In the genomic region with DNA sequence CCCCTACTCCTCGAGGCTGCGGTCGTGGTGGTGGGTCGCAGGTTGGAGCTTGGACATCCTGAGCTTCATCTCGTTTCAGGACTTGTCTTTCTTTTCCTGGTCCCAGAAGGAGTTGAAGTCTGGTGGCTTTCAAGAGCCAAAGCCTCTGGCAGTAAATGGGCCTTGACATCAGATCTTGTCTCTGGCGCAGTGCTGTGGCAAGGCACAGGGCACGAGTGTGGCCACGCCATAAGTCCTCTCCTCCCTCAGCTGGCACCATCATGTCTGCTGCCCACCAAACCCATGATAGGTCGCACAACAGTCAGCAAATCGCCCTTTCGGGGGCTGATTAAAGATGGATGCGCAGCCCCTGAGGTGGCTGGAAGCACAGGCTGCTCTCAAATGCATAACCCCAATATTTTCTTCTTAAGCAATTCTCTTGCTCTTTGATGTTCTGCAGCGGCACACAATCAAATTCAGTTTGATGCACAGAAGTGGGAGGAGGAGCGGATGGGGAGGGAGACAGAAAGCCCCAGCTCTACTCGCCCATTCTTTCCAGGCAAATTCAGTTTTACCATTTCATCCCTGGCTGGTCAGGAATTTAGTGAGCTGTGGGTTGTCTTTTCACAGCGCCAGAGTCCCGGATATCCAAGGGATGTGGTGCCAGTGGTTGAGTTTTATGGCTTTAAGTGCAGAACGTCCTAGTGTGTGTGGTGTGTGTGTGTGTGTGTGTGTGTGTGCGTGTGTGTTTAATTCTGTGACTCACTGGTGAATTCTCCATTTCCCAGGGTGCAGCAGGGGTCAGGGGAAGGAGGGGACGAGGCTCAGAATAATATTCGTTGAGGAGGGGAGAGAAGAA, we compare ENCODE assay signal across 17 cellular contexts.
DNase-seq lines count a peak whose midpoint lies in the region; FAIRE-seq and TF ChIP-seq lines count a peak whose summit lies in the region.
"Had no signal": no experiment of that assay in that cellular context is flagged by ENCODE, and none has a peak within 500 bp of the region (broad histone marks: within the 10 kb centered on the region; RNA-seq: fewer than 3 reads in every experiment).

No MANE protein-coding gene starts in this region.

- no peak overlapping the region for H3K23ac ChIP-seq in mesenchymal stem cell (ENCODE audit: low read length in 2 of 2)

- peak overlapping the region in 58 of 59 donors; percentile 32 to 89 (median 75) for H3K27ac ChIP-seq in dorsolateral prefrontal cortex
- no peak overlapping the region for H3K27ac ChIP-seq in breast epithelium
- H3K27ac ChIP-seq in mesenchymal stem cell (ENCODE audit: low read length, poor library complexity, severe bottlenecking): no peak overlapping the region
- H3K27ac ChIP-seq: cardiac muscle cell had no signal

- H3K36me3 ChIP-seq in breast epithelium (no peaks in the 10 kb centered on the region), mesenchymal stem cell (ENCODE audit: control insufficient read depth in 1 of 2, insufficient read depth in 2 of 2, low read depth in 1 of 2, low read length in 2 of 2) (no peaks in the 10 kb centered on the region)
- H3K36me3 ChIP-seq: cardiac muscle cell had no signal

- H3K4me1 Mint-ChIP-seq in HFFc6 (ENCODE audit: low read depth): no peaks in the 10 kb centered on the region
- peaks cover 6% of the 10 kb centered on the region for H3K4me1 Mint-ChIP-seq in nephron
- H3K4me1 Mint-ChIP-seq: memory B cell had no signal

- no peak overlapping the region for H2AK5ac ChIP-seq in mesenchymal stem cell (ENCODE audit: low read length, severe bottlenecking)

- no peak overlapping the region for H3K14ac ChIP-seq in mesenchymal stem cell (ENCODE audit: low read length in 2 of 2)

- H3K4me2 ChIP-seq in mesenchymal stem cell (ENCODE audit: low read length, poor library complexity, severe bottlenecking): no peak overlapping the region

- H3K9ac ChIP-seq in mesenchymal stem cell (ENCODE audit: low read length): no peak overlapping the region

- no peak overlapping the region for H2BK5ac ChIP-seq in mesenchymal stem cell (ENCODE audit: low read depth, low read length, poor library complexity, severe bottlenecking)

- intact Hi-C loops in dorsolateral prefrontal cortex (cut with DNase I): no loop called here
- intact Hi-C loops in breast epithelium (cut with DNase I; ENCODE audit: low total_unique reads): no loop called here

- H3K9me3 Mint-ChIP-seq in HFFc6 (no peaks in the 10 kb centered on the region), nephron (no peaks in the 10 kb centered on the region)
- H3K9me3 Mint-ChIP-seq: CD4-positive, alpha-beta T cell; memory B cell had no signal

- DNase-seq in HFFc6 (peak; percentile 10), dorsolateral prefrontal cortex (peak in 2 of 10 donors; percentile 25 to 41), urothelium cell line (ENCODE audit: low spot score) (peak; percentile 11), NCI-H146 (lab: John Stamatoyannopoulos, UW) (no peak), breast epithelium (ENCODE audit: low spot score in 2 of 2) (no peak), mesenchymal stem cell (no peak)
- DNase-seq: activated T-cell treated with anti-CD3 and anti-CD28 coated beads, Interleukin-2, amount 50 U/mL, for 1 hour; CD4-positive, alpha-beta T cell; hippocampal formation; Kasumi-1; NCI-H1048; NCI-H187 treated with DMSO at 0.1 percent for 48 hours; OCI-M1; stimulated activated CD8-positive, alpha-beta memory T cell treated with anti-CD3 and anti-CD28 coated beads, Interleukin-4, amount 100 ng/mL, for 48 hours had no signal

- no peak overlapping the region for H2AFZ ChIP-seq in mesenchymal stem cell (ENCODE audit: low read depth, low read length)

- no peak for FAIRE-seq in urothelium cell line (lab: Jason Lieb, UNC)

- no peak for TF ChIP-seq POLR2A in breast epithelium (IDR thresholded peaks at IDR 0.05)

- no peak overlapping the region for H3K18ac ChIP-seq in mesenchymal stem cell (ENCODE audit: low read depth in 1 of 2, low read length in 2 of 2)

- no peaks in the 10 kb centered on the region for H3K27me3 ChIP-seq in dorsolateral prefrontal cortex
- H3K27me3 ChIP-seq in breast epithelium: no peaks in the 10 kb centered on the region
- peaks cover 25 to 59% of the 10 kb centered on the region in 2 experiments for H3K27me3 ChIP-seq in mesenchymal stem cell (ENCODE audit: control insufficient read depth in 1 of 2, insufficient read depth in 1 of 2, low read length in 2 of 2)
- H3K27me3 ChIP-seq: cardiac muscle cell had no signal

- H2BK15ac ChIP-seq in mesenchymal stem cell (ENCODE audit: low read depth, poor library complexity, severe bottlenecking): no peak overlapping the region

- H3K4me3 ChIP-seq in dorsolateral prefrontal cortex (no peak overlapping the region), breast epithelium (no peak overlapping the region), mesenchymal stem cell (ENCODE audit: insufficient read depth in 1 of 2, low read depth in 1 of 2, low read length in 2 of 2) (no peak overlapping the region)
- H3K4me3 ChIP-seq: cardiac muscle cell had no signal

- H3K27ac Mint-ChIP-seq in HFFc6 (no peak overlapping the region), nephron (peak overlapping the region; percentile 4 to 7 (median 6))
- H3K27ac Mint-ChIP-seq: CD4-positive, alpha-beta T cell; memory B cell had no signal

- 66% methylated on average over 21 of the region's 21 CpGs for WGBS in mesenchymal stem cell

- no peak overlapping the region for H2BK120ac ChIP-seq in mesenchymal stem cell (ENCODE audit: low read depth, low read length)

- TF ChIP-seq CTCF in HFFc6 (IDR thresholded peaks at IDR 0.05): no peak
- no peak for TF ChIP-seq CTCF in dorsolateral prefrontal cortex (IDR thresholded peaks at IDR 0.05 in 54 of 56, conservative IDR thresholded peaks at IDR 0.05 in 2 of 56; ENCODE audit: low read depth in 1 of 56, partially characterized antibody in 56 of 56)
- TF ChIP-seq CTCF in nephron (IDR thresholded peaks at IDR 0.05; ENCODE audit: unreplicated experiment in 3 of 3): no peak
- no peak for TF ChIP-seq CTCF in breast epithelium (IDR thresholded peaks at IDR 0.05)

- H3K27me3 Mint-ChIP-seq in HFFc6 (ENCODE audit: insufficient read depth) (peaks cover 40% of the 10 kb centered on the region), nephron (ENCODE audit: low read depth) (peaks cover 27% of the 10 kb centered on the region)

- H3K4ac ChIP-seq in mesenchymal stem cell (ENCODE audit: low read depth in 1 of 2, low read length in 2 of 2): no peak overlapping the region

- H3K36me3 Mint-ChIP-seq in HFFc6 (ENCODE audit: low read depth) (no peaks in the 10 kb centered on the region), nephron (ENCODE audit: low read depth) (no peaks in the 10 kb centered on the region)
- H3K36me3 Mint-ChIP-seq: memory B cell had no signal

- H3K9me3 ChIP-seq in breast epithelium (no peaks in the 10 kb centered on the region), mesenchymal stem cell (ENCODE audit: control insufficient read depth, low read length) (no peaks in the 10 kb centered on the region)

- H3K4me3 Mint-ChIP-seq in HFFc6: no peak overlapping the region
- H3K4me3 Mint-ChIP-seq in nephron: no peak overlapping the region
- H3K4me3 Mint-ChIP-seq: CD4-positive, alpha-beta T cell; memory B cell had no signal

- no peak overlapping the region for H4K8ac ChIP-seq in mesenchymal stem cell (ENCODE audit: low read length)

- H3K79me1 ChIP-seq in mesenchymal stem cell (replicated peaks; ENCODE audit: low read length, poor library complexity, severe bottlenecking): no peaks in the 10 kb centered on the region

- no peaks in the 10 kb centered on the region for H3K4me1 ChIP-seq in breast epithelium
- H3K4me1 ChIP-seq in mesenchymal stem cell (ENCODE audit: control insufficient read depth, insufficient read depth, low read depth, low read length): peaks cover 6% of the 10 kb centered on the region

- no peak overlapping the region for H4K91ac ChIP-seq in mesenchymal stem cell (ENCODE audit: low read length)

- H2BK12ac ChIP-seq in mesenchymal stem cell (ENCODE audit: low read length in 2 of 2): no peak overlapping the region

Comparison
In these comparisons a context has a peak if more than half of its experiments do, and no peak if none do; other contexts are left out.
1. DNase-seq: peak in HFFc6 (single experiment) and urothelium cell line (single experiment); none in NCI-H146 (single experiment), breast epithelium (0 of 2) and mesenchymal stem cell (single experiment).
2. H3K27ac ChIP-seq: peak in dorsolateral prefrontal cortex (58 of 59); none in breast epithelium (0 of 2) and mesenchymal stem cell (single experiment).